13 cellular contexts compared by ENCODE assay signal in the genomic region with DNA sequence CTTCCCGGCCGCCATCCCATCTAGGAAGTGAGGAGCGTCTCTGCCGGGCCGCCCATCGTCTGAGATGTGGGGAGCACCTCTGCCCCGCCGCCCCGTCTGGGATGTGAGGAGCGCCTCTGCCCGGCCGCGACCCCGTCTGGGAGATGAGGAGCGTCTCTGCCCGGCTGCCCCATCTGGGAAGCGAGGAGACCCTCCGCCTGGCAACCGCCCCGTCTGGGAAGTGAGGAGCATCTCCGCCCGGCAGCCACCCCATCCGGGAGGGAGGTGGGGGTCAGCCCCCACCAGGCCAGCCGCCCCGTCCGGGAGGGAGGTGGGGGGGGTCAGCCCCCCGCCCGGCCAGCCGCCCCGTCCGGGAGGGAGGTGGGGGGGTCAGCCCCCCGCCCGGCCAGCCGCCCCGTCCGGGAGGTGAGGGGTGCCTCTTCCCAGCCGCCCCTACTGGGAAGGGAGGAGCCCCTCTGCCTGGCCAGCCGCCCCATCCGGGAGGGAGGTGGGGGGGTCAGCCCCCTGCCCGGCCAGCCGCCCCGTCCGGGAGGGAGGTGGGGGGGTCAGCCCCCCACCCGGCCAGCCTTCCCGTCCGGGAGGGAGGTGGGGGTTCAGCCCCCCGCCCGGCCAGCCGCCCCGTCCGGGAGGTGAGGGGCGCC. TPM values are rescaled to one million over a fixed set of nuclear protein-coding genes. Genes with fewer than 3 reads are reported as not detected.
"Had no signal": no experiment of that assay in that cellular context is flagged by ENCODE, and none has a peak within 500 bp of the region (broad histone marks: within the 10 kb centered on the region; RNA-seq: fewer than 3 reads in every experiment).

No MANE protein-coding gene starts in this region.

RNA-seq across cellular contexts. Expression of a gene that starts 56.9 kb away (rescaled TPM):
- total RNA-seq: activated CD4-positive, alpha-beta memory T cell treated with anti-CD3 and anti-CD28 coated beads for 36 hours; activated CD4-positive, alpha-beta memory T cell treated with anti-CD3 and anti-CD28 coated beads, Interleukin-2, amount 10 ng/mL, durations not matched to agents 7 days and 5 days; activated CD4-positive, alpha-beta T cell treated with anti-CD3 and anti-CD28 coated beads for 36 hours; activated CD4-positive, alpha-beta T cell treated with anti-CD3 and anti-CD28 coated beads, Interleukin-2, amount 10 ng/mL, durations not matched to agents 24 days and 14 days; activated CD4-positive, alpha-beta T cell treated with anti-CD3 and anti-CD28 coated beads, Interleukin-2, amount 10 ng/mL, durations not matched to agents 7 days and 5 days; activated CD8-positive, alpha-beta memory T cell treated with anti-CD3 and anti-CD28 coated beads for 36 hours; activated CD8-positive, alpha-beta memory T cell treated with anti-CD3 and anti-CD28 coated beads, Interleukin-2, amount 10 ng/mL, durations not matched to agents 7 days and 5 days; activated CD8-positive, alpha-beta T cell treated with anti-CD3 and anti-CD28 coated beads for 36 hours; activated CD8-positive, alpha-beta T cell treated with anti-CD3 and anti-CD28 coated beads, Interleukin-2, amount 10 ng/mL, durations not matched to agents 7 days and 5 days; T-cell; T-helper 1 cell treated with Interleukin-12 subunit alpha and Interleukin-12 subunit beta and Interleukin-4 antibody, amounts not matched to agents 30 ng/mL and 1 ng/mL, for 36 hours; T-helper 2 cell treated with Interferon-gamma antibody and Interleukin-4, amounts not matched to agents 100 ng/mL and 5 ng/mL, for 36 hours; WTC11 had no signal
